In genomic region chr20:50120935-50121693, GRCh38 we compare ENCODE assay signal across 8 cellular contexts. TPM values are rescaled to one million over a fixed set of nuclear protein-coding genes. Genes with fewer than 3 reads are reported as not detected.
DNase-seq lines count a peak whose midpoint lies in the region; ATAC-seq and TF ChIP-seq lines count a peak whose summit lies in the region.

No MANE protein-coding gene starts in this region.

- ATAC-seq in memory B cell (ENCODE audit: low read depth) = peak; percentile 82

- DNase-seq in Ammon's horn (ENCODE audit: low spot score) = peak; percentile 90
- DNase-seq in HCEC 1CT = peak; percentile 56
- DNase-seq in NCI-H510A (lab: John Stamatoyannopoulos, UW) = peak; percentile 44
- peak; percentile 85 for DNase-seq in activated CD4-positive, alpha-beta T cell treated with anti-CD3 and anti-CD28 coated beads, Interleukin-2, amount 10 ng/mL, durations not matched to agents 24 days and 14 days
- peak; percentile 18 to 81 (median 77) for DNase-seq in dorsolateral prefrontal cortex
- peak; percentile 44 to 45 for DNase-seq in memory B cell (ENCODE audit: low spot score in 2 of 2)
- DNase-seq in stimulated activated CD8-positive, alpha-beta memory T cell treated with anti-CD3 and anti-CD28 coated beads, Interleukin-4, amount 100 ng/mL, for 48 hours = peak; percentile 65
- no peak for DNase-seq in cerebellar nuclear complex (lab: John Stamatoyannopoulos, UW)

- H3K27ac Mint-ChIP-seq in activated CD4-positive, alpha-beta T cell treated with anti-CD3 and anti-CD28 coated beads, Interleukin-2, amount 10 ng/mL, durations not matched to agents 24 days and 14 days = no peak overlapping the region
- no peak overlapping the region for H3K27ac Mint-ChIP-seq in memory B cell

- intact Hi-C loops in activated CD4-positive, alpha-beta T cell treated with anti-CD3 and anti-CD28 coated beads, Interleukin-2, amount 10 ng/mL, durations not matched to agents 24 days and 14 days (cut with micrococcal nuclease) = loop anchor here (1.0 kb wide), 1 partner anchor 48 kb away; no protein-coding TSS in a partner anchor
- intact Hi-C loops in dorsolateral prefrontal cortex (cut with DNase I) = loop anchor here (1.0 to 2.0 kb wide), 2 partner anchors 48 kb away; no protein-coding TSS in a partner anchor

- H3K4me3 ChIP-seq in dorsolateral prefrontal cortex = peak overlapping the region in 2 of 59 donors; percentile 4 to 15

- H3K4me3 Mint-ChIP-seq in activated CD4-positive, alpha-beta T cell treated with anti-CD3 and anti-CD28 coated beads, Interleukin-2, amount 10 ng/mL, durations not matched to agents 24 days and 14 days = no peak overlapping the region
- H3K4me3 Mint-ChIP-seq in memory B cell = no peak overlapping the region

- no peaks in the 10 kb centered on the region for H3K27me3 ChIP-seq in dorsolateral prefrontal cortex

- no peaks in the 10 kb centered on the region for H3K27me3 Mint-ChIP-seq in activated CD4-positive, alpha-beta T cell treated with anti-CD3 and anti-CD28 coated beads, Interleukin-2, amount 10 ng/mL, durations not matched to agents 24 days and 14 days
- H3K27me3 Mint-ChIP-seq in memory B cell = no peaks in the 10 kb centered on the region

- H3K9me3 Mint-ChIP-seq in activated CD4-positive, alpha-beta T cell treated with anti-CD3 and anti-CD28 coated beads, Interleukin-2, amount 10 ng/mL, durations not matched to agents 24 days and 14 days = no peaks in the 10 kb centered on the region
- no peaks in the 10 kb centered on the region for H3K9me3 Mint-ChIP-seq in memory B cell

- TF ChIP-seq CTCF in dorsolateral prefrontal cortex (IDR thresholded peaks at IDR 0.05 in 54 of 56, conservative IDR thresholded peaks at IDR 0.05 in 2 of 56; ENCODE audit: low read depth in 1 of 56, partially characterized antibody in 56 of 56) = peak; percentile 67 to 98 (median 89)

- peaks cover 6% of the 10 kb centered on the region for H3K4me1 Mint-ChIP-seq in activated CD4-positive, alpha-beta T cell treated with anti-CD3 and anti-CD28 coated beads, Interleukin-2, amount 10 ng/mL, durations not matched to agents 24 days and 14 days
- H3K4me1 Mint-ChIP-seq in memory B cell = peaks cover 5% of the 10 kb centered on the region

- H3K27ac ChIP-seq in dorsolateral prefrontal cortex = peak overlapping the region in 37 of 59 donors; percentile 11 to 81 (median 59)

- peaks cover 30% of the 10 kb centered on the region for H3K36me3 Mint-ChIP-seq in activated CD4-positive, alpha-beta T cell treated with anti-CD3 and anti-CD28 coated beads, Interleukin-2, amount 10 ng/mL, durations not matched to agents 24 days and 14 days (ENCODE audit: low read depth)
- peaks cover 16% of the 10 kb centered on the region for H3K36me3 Mint-ChIP-seq in memory B cell

RNA-seq across cellular contexts. Expression of gene UBE2V1, which starts 8.2 kb away (rescaled TPM):
- total RNA-seq in activated CD4-positive, alpha-beta T cell treated with anti-CD3 and anti-CD28 coated beads, Interleukin-2, amount 10 ng/mL, durations not matched to agents 24 days and 14 days = 142 and 153 TPM in 2 replicates
- 100 to 1,000 TPM in 113 of 120 experiments, 10 to 100 TPM in 7; 81.1 to 180 (median 135) TPM for total RNA-seq in dorsolateral prefrontal cortex

RNA-seq across cellular contexts. Expression of gene PEDS1, which starts 32.4 kb away (rescaled TPM):
- total RNA-seq in activated CD4-positive, alpha-beta T cell treated with anti-CD3 and anti-CD28 coated beads, Interleukin-2, amount 10 ng/mL, durations not matched to agents 24 days and 14 days = 26.3 and 30.2 TPM in 2 replicates
- 10 to 100 TPM; 14.7 to 51.9 (median 24.0) TPM for total RNA-seq in dorsolateral prefrontal cortex

Comparison
In these comparisons a context has a peak if more than half of its experiments do, and no peak if none do; other contexts are left out.
1. DNase-seq: peak in Ammon's horn (single experiment), HCEC 1CT (single experiment), NCI-H510A (single experiment), activated CD4-positive, alpha-beta T cell treated with anti-CD3 and anti-CD28 coated beads, Interleukin-2, amount 10 ng/mL, durations not matched to agents 24 days and 14 days (single experiment), dorsolateral prefrontal cortex (10 of 10), memory B cell (2 of 2) and stimulated activated CD8-positive, alpha-beta memory T cell treated with anti-CD3 and anti-CD28 coated beads, Interleukin-4, amount 100 ng/mL, for 48 hours (single experiment); none in cerebellar nuclear complex (0 of 2).